In genomic region chr2:160703648-160704585, GRCh38 we compare ENCODE assay signal across 8 cellular contexts.
DNase-seq lines count a peak whose midpoint lies in the region; ATAC-seq and TF ChIP-seq lines count a peak whose summit lies in the region.

No MANE protein-coding gene starts in this region.

- H3K9me3 ChIP-seq in H9 (ENCODE audit: control insufficient read depth, low read depth, low read length) (no peaks in the 10 kb centered on the region), Karpas-422 (ENCODE audit: low read length) (no peaks in the 10 kb centered on the region)

- WGBS in H9 (ENCODE audit: extremely low coverage, insufficient read length, low lambda C conversion rate), result no CpG with 5 or more reads among the region's 8 CpGs

- TF ChIP-seq CTCF in H9 (conservative IDR thresholded peaks at IDR 0.05), result no peak

- H3K36me3 ChIP-seq in Karpas-422 (ENCODE audit: insufficient read depth, low read length), result no peaks in the 10 kb centered on the region

- DNase-seq in NCI-H510A treated with DMSO at 0.1 percent for 48 hours (lab: John Stamatoyannopoulos, UW) (peak; percentile 20), NCI-H510A (lab: John Stamatoyannopoulos, UW) (no peak), H9 (peak; percentile 46), Karpas-422 (peak; percentile 55), NCI-H526 treated with DMSO at 0.1 percent for 48 hours (lab: John Stamatoyannopoulos, UW) (no peak), cerebellar cortex (ENCODE audit: low spot score) (no peak)
- DNase-seq in activated naive CD8-positive, alpha-beta T cell treated with anti-CD3 and anti-CD28 coated beads, Interleukin-2, amount 10 ng/mL, durations not matched to agents 7 days and 5 days, result peak; percentile 31
- peak; percentile 6 for DNase-seq in stimulated activated CD4-positive, alpha-beta T cell treated with anti-CD3 and anti-CD28 coated beads, Interleukin-4, amount 100 ng/mL, for 1 hour

- no peak overlapping the region for H3K4ac ChIP-seq in H9 (ENCODE audit: low read depth, low read length)

- H3K4me1 Mint-ChIP-seq in H9, result peaks cover 11 to 13% of the 10 kb centered on the region in 2 experiments
- H3K4me1 Mint-ChIP-seq in activated naive CD8-positive, alpha-beta T cell treated with anti-CD3 and anti-CD28 coated beads, Interleukin-2, amount 10 ng/mL, durations not matched to agents 7 days and 5 days, result peaks cover 14% of the 10 kb centered on the region

- no peak overlapping the region for H3K27ac ChIP-seq in H9 (ENCODE audit: insufficient read length, low read depth, low read length)
- H3K27ac ChIP-seq in Karpas-422 (ENCODE audit: low read length), result no peak overlapping the region

- H3K79me2 ChIP-seq in H9 (ENCODE audit: insufficient read depth, low read length) (no peaks in the 10 kb centered on the region), Karpas-422 (ENCODE audit: low read length) (no peaks in the 10 kb centered on the region)

- H4K91ac ChIP-seq in H9 (ENCODE audit: insufficient read length, low read depth, low read length), result no peak overlapping the region

- H3K9me3 Mint-ChIP-seq in H9, result peaks cover 10 to 13% of the 10 kb centered on the region in 2 experiments
- peaks cover 3% of the 10 kb centered on the region for H3K9me3 Mint-ChIP-seq in activated naive CD8-positive, alpha-beta T cell treated with anti-CD3 and anti-CD28 coated beads, Interleukin-2, amount 10 ng/mL, durations not matched to agents 7 days and 5 days

- H3K56ac ChIP-seq in H9 (ENCODE audit: insufficient read length, low read depth, low read length), result no peak overlapping the region

- no peak overlapping the region for H4K5ac ChIP-seq in H9 (ENCODE audit: insufficient read length, low read depth, low read length)

- H3K4me3 ChIP-seq in Karpas-422 (ENCODE audit: low read length), result no peak overlapping the region

- H2BK120ac ChIP-seq in H9 (ENCODE audit: low read depth, low read length, poor library complexity, severe bottlenecking), result no peak overlapping the region

- H3K4me2 ChIP-seq in H9 (ENCODE audit: insufficient read depth, insufficient read length, low read length), result no peak overlapping the region
- no peak overlapping the region for H3K4me2 ChIP-seq in Karpas-422 (ENCODE audit: low read depth, low read length, poor library complexity, severe bottlenecking)

- H2AFZ ChIP-seq in H9 (ENCODE audit: low read length), result no peak overlapping the region
- H2AFZ ChIP-seq in Karpas-422 (ENCODE audit: low read length), result no peak overlapping the region

- no peaks in the 10 kb centered on the region for H3K79me1 ChIP-seq in H9 (ENCODE audit: insufficient read depth, low read depth, low read length, poor library complexity, severe bottlenecking)

- H2BK15ac ChIP-seq in H9 (ENCODE audit: low read depth, low read length), result no peak overlapping the region

- H3T11ph ChIP-seq in H9 (ENCODE audit: low read length), result no peak overlapping the region

- H3K27me3 ChIP-seq in H9 (ENCODE audit: insufficient read depth, low read length), result no peaks in the 10 kb centered on the region
- no peaks in the 10 kb centered on the region for H3K27me3 ChIP-seq in Karpas-422 (ENCODE audit: low read length)

- H3K14ac ChIP-seq in H9 (ENCODE audit: insufficient read depth, low read length), result no peak overlapping the region

- no peak overlapping the region for H3K4me3 Mint-ChIP-seq in H9
- H3K4me3 Mint-ChIP-seq in activated naive CD8-positive, alpha-beta T cell treated with anti-CD3 and anti-CD28 coated beads, Interleukin-2, amount 10 ng/mL, durations not matched to agents 7 days and 5 days, result peak overlapping the region; percentile 45

- no peak overlapping the region for H2BK5ac ChIP-seq in H9 (ENCODE audit: insufficient read length, low read length)

- ATAC-seq in activated naive CD8-positive, alpha-beta T cell treated with anti-CD3 and anti-CD28 coated beads, Interleukin-2, amount 10 ng/mL, durations not matched to agents 7 days and 5 days (ENCODE audit: low read depth), result peak; percentile 98

- H3K27ac Mint-ChIP-seq in H9, result no peak overlapping the region
- peak overlapping the region; percentile 77 for H3K27ac Mint-ChIP-seq in activated naive CD8-positive, alpha-beta T cell treated with anti-CD3 and anti-CD28 coated beads, Interleukin-2, amount 10 ng/mL, durations not matched to agents 7 days and 5 days

- POLR2A ChIA-PET in activated naive CD8-positive, alpha-beta T cell treated with anti-CD3 and anti-CD28 coated beads, Interleukin-2, amount 10 ng/mL, durations not matched to agents 7 days and 5 days (lab: Charles Lee), result interaction anchor here (1.2 kb wide), 1 partner anchor 9 kb away, joined by 5 read pairs; no protein-coding TSS in a partner anchor

- no peaks in the 10 kb centered on the region for H3K9me2 ChIP-seq in Karpas-422 (replicated peaks; ENCODE audit: insufficient read depth, low read length)

- H3K27me3 Mint-ChIP-seq in H9 (ENCODE audit: low read depth), result no peaks in the 10 kb centered on the region
- H3K27me3 Mint-ChIP-seq in activated naive CD8-positive, alpha-beta T cell treated with anti-CD3 and anti-CD28 coated beads, Interleukin-2, amount 10 ng/mL, durations not matched to agents 7 days and 5 days, result no peaks in the 10 kb centered on the region

- H3K9ac ChIP-seq in H9 (ENCODE audit: extremely low read depth, insufficient read length, low read length), result no peak overlapping the region
- no peak overlapping the region for H3K9ac ChIP-seq in Karpas-422 (ENCODE audit: low read length)

- H4K8ac ChIP-seq in H9 (replicated peaks; ENCODE audit: insufficient read length, low read depth, low read length), result no peak overlapping the region

- H4K20me1 ChIP-seq in H9 (ENCODE audit: control insufficient read depth, insufficient read depth, insufficient read length) (no peaks in the 10 kb centered on the region), Karpas-422 (ENCODE audit: insufficient read depth, low read depth, low read length) (no peaks in the 10 kb centered on the region)

- no peak overlapping the region for H2BK12ac ChIP-seq in H9 (ENCODE audit: insufficient read length, low read depth, low read length)

- no peaks in the 10 kb centered on the region for H3K23me2 ChIP-seq in H9 (ENCODE audit: insufficient read length, low read depth, low read length, poor library complexity, severe bottlenecking)

- H3K23ac ChIP-seq in H9 (ENCODE audit: insufficient read length, low read depth, low read length), result no peak overlapping the region

- H3K4me1 ChIP-seq in H9 (ENCODE audit: insufficient read depth, low read length) (peaks cover 2% of the 10 kb centered on the region; the same call in 1 of the 2 replicates), Karpas-422 (ENCODE audit: low read length) (peaks cover 14% of the 10 kb centered on the region)

- H3K18ac ChIP-seq in H9 (ENCODE audit: insufficient read length, low read depth, low read length), result no peak overlapping the region

- H2AK5ac ChIP-seq in H9 (ENCODE audit: insufficient read length, low read length), result no peak overlapping the region

- no peak overlapping the region for H2BK20ac ChIP-seq in H9 (ENCODE audit: low read depth, low read length, poor library complexity, severe bottlenecking)

- peaks cover 0 to 16% (median 4%) of the 10 kb centered on the region in 3 experiments; a peak in 4 of 7 replicates for H3K36me3 Mint-ChIP-seq in H9 (ENCODE audit: insufficient read depth in 1 of 3, low read depth in 3 of 3)
- peaks cover 4% of the 10 kb centered on the region for H3K36me3 Mint-ChIP-seq in activated naive CD8-positive, alpha-beta T cell treated with anti-CD3 and anti-CD28 coated beads, Interleukin-2, amount 10 ng/mL, durations not matched to agents 7 days and 5 days

Comparison
In these comparisons a context has a peak if more than half of its experiments do, and no peak if none do; other contexts are left out.
1. DNase-seq: peak in NCI-H510A treated with DMSO at 0.1 percent for 48 hours (single experiment), H9 (single experiment), Karpas-422 (single experiment), activated naive CD8-positive, alpha-beta T cell treated with anti-CD3 and anti-CD28 coated beads, Interleukin-2, amount 10 ng/mL, durations not matched to agents 7 days and 5 days (single experiment) and stimulated activated CD4-positive, alpha-beta T cell treated with anti-CD3 and anti-CD28 coated beads, Interleukin-4, amount 100 ng/mL, for 1 hour (single experiment); none in NCI-H510A (single experiment), NCI-H526 treated with DMSO at 0.1 percent for 48 hours (single experiment) and cerebellar cortex (single experiment).